14 cellular contexts compared by ENCODE assay signal in genomic region chr6:143507358-143508145, GRCh38. TPM values are rescaled to one million over a fixed set of nuclear protein-coding genes. Genes with fewer than 3 reads are reported as not detected.
DNase-seq lines count a peak whose midpoint lies in the region; ATAC-seq and TF ChIP-seq lines count a peak whose summit lies in the region.
"Had no signal": no experiment of that assay in that cellular context is flagged by ENCODE, and none has a peak within 500 bp of the region (broad histone marks: within the 10 kb centered on the region; RNA-seq: fewer than 3 reads in every experiment).

No MANE protein-coding gene starts in this region.

- H2AFZ ChIP-seq in OCI-LY7 (ENCODE audit: low read length): no peak overlapping the region

- no peak for TF ChIP-seq CTCF in OCI-LY7 (conservative IDR thresholded peaks at IDR 0.05; ENCODE audit: low read length)

- no peaks in the 10 kb centered on the region for H3K9me2 ChIP-seq in OCI-LY7 (ENCODE audit: insufficient read depth, low read length)

- no TSS peak for BruUV-seq in OCI-LY7 (replicated peaks; lab: Mats Ljungman, UMichigan)

- H3K4me3 ChIP-seq in OCI-LY7 (ENCODE audit: low read depth, low read length, poor library complexity, severe bottlenecking): no peak overlapping the region
- H3K4me3 ChIP-seq: coronary artery, tibial nerve had no signal

- no peak overlapping the region for H3K27ac ChIP-seq in OCI-LY7 (ENCODE audit: low read depth, low read length, poor library complexity, severe bottlenecking)
- H3K27ac ChIP-seq: coronary artery, tibial nerve had no signal

- H3K9me3 Mint-ChIP-seq in stimulated activated memory B cell treated with anti-CD40 and anti-IgM and Interleukin-4, amounts not matched to agents 10 μg/mL and 1 μg/mL and 100 μg/mL, for 72 hours: no peaks in the 10 kb centered on the region
- H3K9me3 Mint-ChIP-seq: activated naive CD4-positive, alpha-beta T cell treated with anti-CD3 and anti-CD28 coated beads, Interleukin-2, amount 50 U/mL, for 24 hours; nephron; T-helper 2 cell treated with Interferon-gamma antibody and Interleukin-4, amounts not matched to agents 5 μg/mL and 100 μg/mL, for 36 hours had no signal

- DNase-seq in ELR (ENCODE audit: low read depth) (peak; percentile 40), OCI-LY7 (ENCODE audit: low spot score) (peak; percentile 32)
- no peak for DNase-seq in activated CD8-positive, alpha-beta memory T cell treated with anti-CD3 and anti-CD28 coated beads for 24 hours
- DNase-seq in stimulated activated CD4-positive, alpha-beta T cell treated with anti-CD3 and anti-CD28 coated beads, Interleukin-4, amount 100 ng/mL, for 1 hour: no peak

- intact Hi-C loops in OCI-LY7 (cut with micrococcal nuclease; ENCODE audit: unreplicated experiment): loop anchor here (10.0 kb wide), 2 partner anchors 813 to 1033 kb away; no protein-coding TSS in a partner anchor

- H3K9me3 ChIP-seq in OCI-LY7 (ENCODE audit: low read length): no peaks in the 10 kb centered on the region
- H3K9me3 ChIP-seq: tibial nerve had no signal

- no peaks in the 10 kb centered on the region for H3K27me3 Mint-ChIP-seq in stimulated activated memory B cell treated with anti-CD40 and anti-IgM and Interleukin-4, amounts not matched to agents 10 μg/mL and 1 μg/mL and 100 μg/mL, for 72 hours
- H3K27me3 Mint-ChIP-seq: activated naive CD4-positive, alpha-beta T cell treated with anti-CD3 and anti-CD28 coated beads, Interleukin-2, amount 50 U/mL, for 24 hours had no signal

- H3K36me3 ChIP-seq in OCI-LY7 (ENCODE audit: insufficient read depth, low read length): no peaks in the 10 kb centered on the region

- POLR2A ChIA-PET in OCI-LY7 (lab: Charles Lee): interaction anchor here (0.7 kb wide), 1 partner anchor 490 kb away, joined by 3 read pairs; no protein-coding TSS in a partner anchor

- H4K20me1 ChIP-seq in OCI-LY7 (ENCODE audit: insufficient read depth, low read length): no peaks in the 10 kb centered on the region

- H3K4me1 ChIP-seq in OCI-LY7 (ENCODE audit: insufficient read depth, low read length, poor library complexity, severe bottlenecking): peaks cover 11% of the 10 kb centered on the region

- no peak overlapping the region for H3K27ac Mint-ChIP-seq in stimulated activated memory B cell treated with anti-CD40 and anti-IgM and Interleukin-4, amounts not matched to agents 10 μg/mL and 1 μg/mL and 100 μg/mL, for 72 hours
- H3K27ac Mint-ChIP-seq: activated naive CD4-positive, alpha-beta T cell treated with anti-CD3 and anti-CD28 coated beads, Interleukin-2, amount 50 U/mL, for 24 hours; nephron; T-helper 2 cell treated with Interferon-gamma antibody and Interleukin-4, amounts not matched to agents 5 μg/mL and 100 μg/mL, for 36 hours had no signal

- CTCF ChIA-PET in OCI-LY7 (lab: Charles Lee; ENCODE audit: unreplicated experiment): no interaction called here

- H3K4me3 Mint-ChIP-seq in stimulated activated memory B cell treated with anti-CD40 and anti-IgM and Interleukin-4, amounts not matched to agents 10 μg/mL and 1 μg/mL and 100 μg/mL, for 72 hours: no peak overlapping the region
- H3K4me3 Mint-ChIP-seq: activated naive CD4-positive, alpha-beta T cell treated with anti-CD3 and anti-CD28 coated beads, Interleukin-2, amount 50 U/mL, for 24 hours; T-helper 2 cell treated with Interferon-gamma antibody and Interleukin-4, amounts not matched to agents 5 μg/mL and 100 μg/mL, for 36 hours had no signal

- peaks cover 35% of the 10 kb centered on the region for H3K4me1 Mint-ChIP-seq in stimulated activated memory B cell treated with anti-CD40 and anti-IgM and Interleukin-4, amounts not matched to agents 10 μg/mL and 1 μg/mL and 100 μg/mL, for 72 hours

- ATAC-seq in GM19395 (IDR thresholded peaks at IDR 0.05; ENCODE audit: unreplicated experiment) (peak; percentile 50), HG02840 (IDR thresholded peaks at IDR 0.05; ENCODE audit: low FRiP score, unreplicated experiment) (peak; percentile 44), HG03469 (IDR thresholded peaks at IDR 0.05; ENCODE audit: unreplicated experiment) (no peak)
- ATAC-seq in stimulated activated memory B cell treated with anti-CD40 and anti-IgM and Interleukin-4, amounts not matched to agents 10 μg/mL and 1 μg/mL and 100 μg/mL, for 72 hours: no peak
- ATAC-seq: Panc1 had no signal

- H3K4me2 ChIP-seq in OCI-LY7 (ENCODE audit: low read length): peak overlapping the region; percentile 18; the same call in 1 of the 2 replicates

- peaks cover 24% of the 10 kb centered on the region for H3K36me3 Mint-ChIP-seq in stimulated activated memory B cell treated with anti-CD40 and anti-IgM and Interleukin-4, amounts not matched to agents 10 μg/mL and 1 μg/mL and 100 μg/mL, for 72 hours

- no peaks in the 10 kb centered on the region for H3K79me2 ChIP-seq in OCI-LY7 (ENCODE audit: insufficient read depth, low read depth, low read length)

RNA-seq across cellular contexts. Expression of gene FUCA2, which starts 4.0 kb away (rescaled TPM):
- total RNA-seq in OCI-LY7 (2014; rRNA removed; shearing (Covaris generic)): not detected in 2 replicates
- not detected in 2 replicates for total RNA-seq in OCI-LY7 (2022)

RNA-seq across cellular contexts. Expression of gene PEX3, which starts 56.9 kb away (rescaled TPM):
- 10.9 and 14.8 TPM in 2 replicates for total RNA-seq in OCI-LY7 (2014; rRNA removed; shearing (Covaris generic))
- 23.1 and 27.0 TPM in 2 replicates for total RNA-seq in OCI-LY7 (2022)

RNA-seq across cellular contexts. Expression of gene ADAT2, which starts 57.1 kb away (rescaled TPM):
- 17.6 and 21.7 TPM in 2 replicates for total RNA-seq in OCI-LY7 (2014; rRNA removed; shearing (Covaris generic))
- total RNA-seq in OCI-LY7 (2022): 23.0 and 27.2 TPM in 2 replicates

Comparison
In these comparisons a context has a peak if more than half of its experiments do, and no peak if none do; other contexts are left out.
1. DNase-seq: peak in ELR (single experiment) and OCI-LY7 (single experiment); none in activated CD8-positive, alpha-beta memory T cell treated with anti-CD3 and anti-CD28 coated beads for 24 hours (single experiment) and stimulated activated CD4-positive, alpha-beta T cell treated with anti-CD3 and anti-CD28 coated beads, Interleukin-4, amount 100 ng/mL, for 1 hour (single experiment).
2. ATAC-seq: peak in GM19395 (single experiment) and HG02840 (single experiment); none in HG03469 (single experiment) and stimulated activated memory B cell treated with anti-CD40 and anti-IgM and Interleukin-4, amounts not matched to agents 10 μg/mL and 1 μg/mL and 100 μg/mL, for 72 hours (single experiment).